10 cellular contexts compared by ENCODE assay signal in the genomic region with DNA sequence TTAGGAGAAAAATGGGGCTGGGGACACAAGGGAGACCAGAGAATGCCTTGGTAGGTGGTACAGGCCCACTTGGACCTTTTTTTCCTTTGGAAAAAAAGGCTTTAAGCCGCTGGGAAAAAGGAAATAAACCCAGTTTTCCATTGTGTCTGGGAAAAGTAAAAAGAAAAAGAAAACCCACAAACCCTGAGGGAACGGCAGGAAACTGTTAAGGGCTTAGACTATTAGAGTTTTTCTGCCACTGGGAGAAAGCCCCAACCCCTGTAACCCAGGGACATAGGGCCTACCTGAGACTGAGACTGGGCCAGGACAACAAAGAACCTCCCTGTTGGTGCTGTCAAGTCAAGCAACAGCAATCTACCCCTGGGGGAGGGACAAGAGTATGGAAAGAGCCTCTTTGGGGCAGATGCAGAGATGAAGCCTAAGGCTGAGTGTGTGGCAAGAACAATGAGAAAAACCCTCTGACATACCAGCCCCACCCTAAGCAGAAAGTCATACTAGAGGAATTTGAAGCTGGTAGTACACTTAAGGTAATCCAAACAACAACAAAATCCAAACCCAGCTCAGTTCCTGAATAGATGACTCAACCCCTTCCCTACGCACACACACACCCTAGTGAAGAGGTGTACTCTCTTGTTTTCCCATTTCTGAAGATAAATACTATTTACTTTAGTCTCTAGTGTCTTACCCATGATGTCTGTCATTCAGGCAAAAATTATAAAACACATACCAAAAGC. TPM values are rescaled to one million over a fixed set of nuclear protein-coding genes. Genes with fewer than 3 reads are reported as not detected.
DNase-seq lines count a peak whose midpoint lies in the region; ATAC-seq and TF ChIP-seq lines count a peak whose summit lies in the region.
"Had no signal": no experiment of that assay in that cellular context is flagged by ENCODE, and none has a peak within 500 bp of the region (broad histone marks: within the 10 kb centered on the region; RNA-seq: fewer than 3 reads in every experiment).

No MANE protein-coding gene starts in this region.

- peak; percentile 96 for ATAC-seq in mucosa of descending colon
- no peak for ATAC-seq in activated CD8-positive, alpha-beta T cell treated with anti-CD3 and anti-CD28 coated beads, Interleukin-2, amount 10 ng/mL, durations not matched to agents 7 days and 5 days

- peaks cover 10% of the 10 kb centered on the region for H3K4me1 ChIP-seq in mucosa of descending colon (ENCODE audit: low read depth)

- intact Hi-C loops in dendritic cell treated with granulocyte-macrophage colony-stimulating factor and Interleukin-4, amounts not matched to agents 40 ng/mL and 50 ng/mL, for 4 days (cut with micrococcal nuclease): no loop called here
- intact Hi-C loops in mucosa of descending colon (cut with DNase I, micrococcal nuclease): no loop called here

- POLR2A ChIA-PET in activated CD8-positive, alpha-beta T cell treated with anti-CD3 and anti-CD28 coated beads, Interleukin-2, amount 10 ng/mL, durations not matched to agents 7 days and 5 days (lab: Charles Lee): no interaction called here

- H3K4me3 Mint-ChIP-seq in dendritic cell treated with granulocyte-macrophage colony-stimulating factor and Interleukin-4, amounts not matched to agents 40 ng/mL and 50 ng/mL, for 4 days: no peak overlapping the region
- H3K4me3 Mint-ChIP-seq in activated CD8-positive, alpha-beta T cell treated with anti-CD3 and anti-CD28 coated beads, Interleukin-2, amount 10 ng/mL, durations not matched to agents 7 days and 5 days: no peak overlapping the region

- no peak for TF ChIP-seq CTCF in mucosa of descending colon (IDR thresholded peaks at IDR 0.05)

- H3K4me3 ChIP-seq in mucosa of descending colon: no peak overlapping the region
- H3K4me3 ChIP-seq: tibial artery had no signal

- H3K4me1 Mint-ChIP-seq in dendritic cell treated with granulocyte-macrophage colony-stimulating factor and Interleukin-4, amounts not matched to agents 40 ng/mL and 50 ng/mL, for 4 days (ENCODE audit: low read depth): peaks cover 27% of the 10 kb centered on the region
- peaks cover 5% of the 10 kb centered on the region for H3K4me1 Mint-ChIP-seq in activated CD8-positive, alpha-beta T cell treated with anti-CD3 and anti-CD28 coated beads, Interleukin-2, amount 10 ng/mL, durations not matched to agents 7 days and 5 days (ENCODE audit: low read depth)

- no peaks in the 10 kb centered on the region for H3K9me3 Mint-ChIP-seq in dendritic cell treated with granulocyte-macrophage colony-stimulating factor and Interleukin-4, amounts not matched to agents 40 ng/mL and 50 ng/mL, for 4 days
- H3K9me3 Mint-ChIP-seq in activated CD8-positive, alpha-beta T cell treated with anti-CD3 and anti-CD28 coated beads, Interleukin-2, amount 10 ng/mL, durations not matched to agents 7 days and 5 days (ENCODE audit: insufficient read depth): no peaks in the 10 kb centered on the region

- peak overlapping the region; percentile 50 for H3K27ac Mint-ChIP-seq in dendritic cell treated with granulocyte-macrophage colony-stimulating factor and Interleukin-4, amounts not matched to agents 40 ng/mL and 50 ng/mL, for 4 days
- no peak overlapping the region for H3K27ac Mint-ChIP-seq in activated CD8-positive, alpha-beta T cell treated with anti-CD3 and anti-CD28 coated beads, Interleukin-2, amount 10 ng/mL, durations not matched to agents 7 days and 5 days

- CTCF ChIA-PET in activated CD8-positive, alpha-beta T cell treated with anti-CD3 and anti-CD28 coated beads, Interleukin-2, amount 10 ng/mL, durations not matched to agents 7 days and 5 days (lab: Charles Lee): interaction anchor here (1.4 kb wide), 1 partner anchor 199 kb away, joined by 3 read pairs; no protein-coding TSS in a partner anchor

- H3K36me3 Mint-ChIP-seq in dendritic cell treated with granulocyte-macrophage colony-stimulating factor and Interleukin-4, amounts not matched to agents 40 ng/mL and 50 ng/mL, for 4 days (ENCODE audit: low read depth): peaks cover 60% of the 10 kb centered on the region
- peaks cover 29% of the 10 kb centered on the region for H3K36me3 Mint-ChIP-seq in activated CD8-positive, alpha-beta T cell treated with anti-CD3 and anti-CD28 coated beads, Interleukin-2, amount 10 ng/mL, durations not matched to agents 7 days and 5 days (ENCODE audit: low read depth)

- H3K27me3 Mint-ChIP-seq in dendritic cell treated with granulocyte-macrophage colony-stimulating factor and Interleukin-4, amounts not matched to agents 40 ng/mL and 50 ng/mL, for 4 days: no peaks in the 10 kb centered on the region
- no peaks in the 10 kb centered on the region for H3K27me3 Mint-ChIP-seq in activated CD8-positive, alpha-beta T cell treated with anti-CD3 and anti-CD28 coated beads, Interleukin-2, amount 10 ng/mL, durations not matched to agents 7 days and 5 days (ENCODE audit: low read depth)

- H3K9me3 ChIP-seq in mucosa of descending colon: no peaks in the 10 kb centered on the region
- H3K9me3 ChIP-seq: tibial artery had no signal

- peak; percentile 85 for DNase-seq in AG20443 (ENCODE audit: low spot score)
- peak; percentile 39 for DNase-seq in HuH-7 (ENCODE audit: low spot score)
- no peak for DNase-seq in mucosa of descending colon
- no peak for DNase-seq in stimulated activated CD4-positive, alpha-beta T cell treated with anti-CD3 and anti-CD28 coated beads, Interleukin-1b, Interleukin-23, amount 100 ng/mL, for 48 hours
- DNase-seq in activated CD8-positive, alpha-beta T cell treated with anti-CD3 and anti-CD28 coated beads, Interleukin-2, amount 10 ng/mL, durations not matched to agents 7 days and 5 days: no peak
- DNase-seq in hypothalamus (lab: John Stamatoyannopoulos, UW): no peak
- DNase-seq in SHP77 treated with DMSO at 0.1 percent for 48 hours (lab: John Stamatoyannopoulos, UW): no peak
- DNase-seq: NCI-H1092, tibial artery had no signal

- no peaks in the 10 kb centered on the region for H3K36me3 ChIP-seq in mucosa of descending colon (ENCODE audit: low read depth)

RNA-seq across cellular contexts. Expression of a gene that starts 22.8 kb away (rescaled TPM):
- 10 to 100 TPM; 39.1 to 43.0 (median 41.7) TPM for total RNA-seq in mucosa of descending colon
- 10 to 100 TPM; 35.4 to 36.7 TPM for total RNA-seq in activated CD8-positive, alpha-beta T cell treated with anti-CD3 and anti-CD28 coated beads, Interleukin-2, amount 10 ng/mL, durations not matched to agents 7 days and 5 days

RNA-seq across cellular contexts. Expression of a gene that starts 56.1 kb away (rescaled TPM):
- not detected for total RNA-seq in mucosa of descending colon
- not detected for total RNA-seq in activated CD8-positive, alpha-beta T cell treated with anti-CD3 and anti-CD28 coated beads, Interleukin-2, amount 10 ng/mL, durations not matched to agents 7 days and 5 days

Comparison
In these comparisons a context has a peak if more than half of its experiments do, and no peak if none do; other contexts are left out.
1. DNase-seq: peak in AG20443 (single experiment) and HuH-7 (single experiment); none in mucosa of descending colon (0 of 3), stimulated activated CD4-positive, alpha-beta T cell treated with anti-CD3 and anti-CD28 coated beads, Interleukin-1b, Interleukin-23, amount 100 ng/mL, for 48 hours (single experiment), activated CD8-positive, alpha-beta T cell treated with anti-CD3 and anti-CD28 coated beads, Interleukin-2, amount 10 ng/mL, durations not matched to agents 7 days and 5 days (single experiment), hypothalamus (0 of 51) and SHP77 treated with DMSO at 0.1 percent for 48 hours (single experiment).